Comparison of ENCODE assay signal across 8 cellular contexts in the genomic region with DNA sequence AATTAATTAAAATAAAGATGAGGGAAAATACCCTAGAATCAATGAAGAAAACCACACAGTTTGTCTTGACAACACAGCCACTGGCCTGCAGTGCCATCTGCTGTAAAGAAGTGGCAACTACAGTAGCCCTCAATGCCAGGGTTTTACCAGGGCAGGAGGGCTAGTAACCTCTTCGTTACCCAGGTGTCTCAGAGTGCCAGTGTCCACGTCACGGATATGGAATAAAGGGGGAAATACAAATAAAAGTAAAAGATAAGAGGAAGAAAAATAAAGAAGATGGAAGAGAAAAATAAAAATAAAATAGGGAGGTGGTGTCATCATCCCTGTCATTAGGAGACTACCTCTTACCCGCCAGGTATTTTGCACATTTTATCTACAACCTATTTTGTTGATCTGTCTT. TPM values are rescaled to one million over a fixed set of nuclear protein-coding genes. Genes with fewer than 3 reads are reported as not detected.
DNase-seq lines count a peak whose midpoint lies in the region; ATAC-seq and TF ChIP-seq lines count a peak whose summit lies in the region.

No MANE protein-coding gene starts in this region.

- intact Hi-C loops in left ventricle myocardium inferior (cut with micrococcal nuclease) (loop anchor here (10.0 kb wide), 1 partner anchor 321 kb away; no protein-coding TSS in a partner anchor), sciatic nerve (cut with DNase I) (loop anchor here (10.0 kb wide), 2 partner anchors 271 to 391 kb away; a partner anchor contains a TSS)

- H3K4me3 ChIP-seq in BE2C (ENCODE audit: low read depth, low read length) (no peak overlapping the region), left ventricle myocardium inferior (no peak overlapping the region)

- H3K27ac ChIP-seq in left ventricle myocardium inferior (replicated peaks), result no peak overlapping the region

- H3K27me3 ChIP-seq in BE2C (no peaks in the 10 kb centered on the region), left ventricle myocardium inferior (ENCODE audit: low read depth) (no peaks in the 10 kb centered on the region)

- H3K36me3 ChIP-seq in BE2C (no peaks in the 10 kb centered on the region), left ventricle myocardium inferior (no peaks in the 10 kb centered on the region)

- H3K4me1 ChIP-seq in BE2C (peaks cover 15% of the 10 kb centered on the region), left ventricle myocardium inferior (peaks cover 40% of the 10 kb centered on the region)

- H3K9me3 ChIP-seq in BE2C, result no peaks in the 10 kb centered on the region
- H3K9me3 ChIP-seq in left ventricle myocardium inferior (replicated peaks), result no peaks in the 10 kb centered on the region

- TF ChIP-seq CTCF in BE2C (IDR thresholded peaks at IDR 0.05; ENCODE audit: low read depth, low read length) (peak; percentile 81), left ventricle myocardium inferior (IDR thresholded peaks at IDR 0.05; ENCODE audit: borderline replicate concordance) (peak; percentile 100)

- TF ChIP-seq RAD21 in Ishikawa (IDR thresholded peaks at IDR 0.05; ENCODE audit: low read depth), result peak; percentile 97

- TF ChIP-seq EP300 in Ishikawa (IDR thresholded peaks at IDR 0.05; ENCODE audit: borderline replicate concordance), result no peak

- ATAC-seq in GM18870 (IDR thresholded peaks at IDR 0.05; ENCODE audit: unreplicated experiment), result peak; percentile 54
- ATAC-seq in sciatic nerve, result no peak
- no peak for ATAC-seq in HG03039 (IDR thresholded peaks at IDR 0.05; ENCODE audit: unreplicated experiment)

- peak; percentile 42 for DNase-seq in BE2C
- DNase-seq in SKM-1 (lab: John Stamatoyannopoulos, UW; ENCODE audit: unreplicated experiment), result peak; percentile 43
- peak; percentile 51 for DNase-seq in amniotic epithelial cell (ENCODE audit: low read depth)
- DNase-seq in left ventricle myocardium inferior, result no peak
- peak; percentile 71 for DNase-seq in sciatic nerve (ENCODE audit: low spot score)

TF ChIP-seq in Ishikawa, 13 proteins besides CTCF, POLR2A, EP300 and RAD21:
- TF ChIP-seq, protein P1, sequence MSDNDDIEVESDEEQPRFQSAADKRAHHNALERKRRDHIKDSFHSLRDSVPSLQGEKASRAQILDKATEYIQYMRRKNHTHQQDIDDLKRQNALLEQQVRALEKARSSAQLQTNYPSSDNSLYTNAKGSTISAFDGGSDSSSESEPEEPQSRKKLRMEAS (IDR thresholded peaks at IDR 0.05), result no peak
- TF ChIP-seq TAF1 (IDR thresholded peaks at IDR 0.05; ENCODE audit: low read depth) (no peak), ZBTB7A (IDR thresholded peaks at IDR 0.05; ENCODE audit: low read depth) (no peak), CREB1 (IDR thresholded peaks at IDR 0.05; ENCODE audit: low read depth) (no peak), CEBPB (IDR thresholded peaks at IDR 0.05) (no peak), FOXM1 (IDR thresholded peaks at IDR 0.05; ENCODE audit: borderline replicate concordance, low read depth) (no peak), YY1 (IDR thresholded peaks at IDR 0.05; ENCODE audit: low read depth) (no peak), EGR1 (IDR thresholded peaks at IDR 0.05) (no peak), NFIC (IDR thresholded peaks at IDR 0.05) (no peak), TEAD4 (IDR thresholded peaks at IDR 0.05) (no peak), TCF12 (IDR thresholded peaks at IDR 0.05; ENCODE audit: low read depth) (no peak)
- TF ChIP-seq, protein P2, sequence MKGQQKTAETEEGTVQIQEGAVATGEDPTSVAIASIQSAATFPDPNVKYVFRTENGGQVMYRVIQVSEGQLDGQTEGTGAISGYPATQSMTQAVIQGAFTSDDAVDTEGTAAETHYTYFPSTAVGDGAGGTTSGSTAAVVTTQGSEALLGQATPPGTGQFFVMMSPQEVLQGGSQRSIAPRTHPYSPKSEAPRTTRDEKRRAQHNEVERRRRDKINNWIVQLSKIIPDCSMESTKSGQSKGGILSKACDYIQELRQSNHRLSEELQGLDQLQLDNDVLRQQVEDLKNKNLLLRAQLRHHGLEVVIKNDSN (IDR thresholded peaks at IDR 0.05), result no peak
- TF ChIP-seq, protein P3, sequence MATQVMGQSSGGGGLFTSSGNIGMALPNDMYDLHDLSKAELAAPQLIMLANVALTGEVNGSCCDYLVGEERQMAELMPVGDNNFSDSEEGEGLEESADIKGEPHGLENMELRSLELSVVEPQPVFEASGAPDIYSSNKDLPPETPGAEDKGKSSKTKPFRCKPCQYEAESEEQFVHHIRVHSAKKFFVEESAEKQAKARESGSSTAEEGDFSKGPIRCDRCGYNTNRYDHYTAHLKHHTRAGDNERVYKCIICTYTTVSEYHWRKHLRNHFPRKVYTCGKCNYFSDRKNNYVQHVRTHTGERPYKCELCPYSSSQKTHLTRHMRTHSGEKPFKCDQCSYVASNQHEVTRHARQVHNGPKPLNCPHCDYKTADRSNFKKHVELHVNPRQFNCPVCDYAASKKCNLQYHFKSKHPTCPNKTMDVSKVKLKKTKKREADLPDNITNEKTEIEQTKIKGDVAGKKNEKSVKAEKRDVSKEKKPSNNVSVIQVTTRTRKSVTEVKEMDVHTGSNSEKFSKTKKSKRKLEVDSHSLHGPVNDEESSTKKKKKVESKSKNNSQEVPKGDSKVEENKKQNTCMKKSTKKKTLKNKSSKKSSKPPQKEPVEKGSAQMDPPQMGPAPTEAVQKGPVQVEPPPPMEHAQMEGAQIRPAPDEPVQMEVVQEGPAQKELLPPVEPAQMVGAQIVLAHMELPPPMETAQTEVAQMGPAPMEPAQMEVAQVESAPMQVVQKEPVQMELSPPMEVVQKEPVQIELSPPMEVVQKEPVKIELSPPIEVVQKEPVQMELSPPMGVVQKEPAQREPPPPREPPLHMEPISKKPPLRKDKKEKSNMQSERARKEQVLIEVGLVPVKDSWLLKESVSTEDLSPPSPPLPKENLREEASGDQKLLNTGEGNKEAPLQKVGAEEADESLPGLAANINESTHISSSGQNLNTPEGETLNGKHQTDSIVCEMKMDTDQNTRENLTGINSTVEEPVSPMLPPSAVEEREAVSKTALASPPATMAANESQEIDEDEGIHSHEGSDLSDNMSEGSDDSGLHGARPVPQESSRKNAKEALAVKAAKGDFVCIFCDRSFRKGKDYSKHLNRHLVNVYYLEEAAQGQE (IDR thresholded peaks at IDR 0.05; ENCODE audit: low read depth), result no peak

RNA-seq across cellular contexts. Expression of a gene that starts 14.2 kb away (rescaled TPM):
- not detected for polyA plus RNA-seq in BE2C (2012; ENCODE audit: insufficient read depth, insufficient read length, low read depth)
- total RNA-seq in left ventricle myocardium inferior (5.9 TPM), sciatic nerve (13.8 TPM)
